In genomic region chr3:31534036-31534435, GRCh38 we compare ENCODE assay signal across 9 cellular contexts. TPM values are rescaled to one million over a fixed set of nuclear protein-coding genes. Genes with fewer than 3 reads are reported as not detected.
A peak's percentile ranks its signal among the peaks of the same experiment; 100 is the strongest.
DNase-seq lines count a peak whose midpoint lies in the region; ATAC-seq, FAIRE-seq and TF ChIP-seq lines count a peak whose summit lies in the region.
"Had no signal": no experiment of that assay in that cellular context is flagged by ENCODE, and none has a peak within 500 bp of the region (broad histone marks: within the 10 kb centered on the region; RNA-seq: fewer than 3 reads in every experiment).

No MANE protein-coding gene starts in this region.

- H3K9me3 ChIP-seq in GM12878 (replicated peaks; ENCODE audit: control insufficient read depth, insufficient read depth, low read length) (no peaks in the 10 kb centered on the region), liver (ENCODE audit: control insufficient read depth in 4 of 4, low read length in 3 of 4) (no peaks in the 10 kb centered on the region), tibial artery (no peaks in the 10 kb centered on the region)

- H4K20me1 ChIP-seq in GM12878 (ENCODE audit: control insufficient read depth, insufficient read depth) = no peaks in the 10 kb centered on the region

- H3K4me1 ChIP-seq in GM12878 (ENCODE audit: control insufficient read depth, insufficient read depth, low read length) (peaks cover 7% of the 10 kb centered on the region; the same call in 1 of the 2 replicates), liver (ENCODE audit: control insufficient read depth in 4 of 4, insufficient read depth in 4 of 4, low read length in 3 of 4) (peaks cover 3 to 28% (median 22%) of the 10 kb centered on the region in 4 donors), tibial artery (peaks cover 0 to 62% (median 34%) of the 10 kb centered on the region in 4 donors)

- H3K4me3 ChIP-seq in GM12878 = peak overlapping the region; percentile 92
- peak overlapping the region; percentile 72 to 95 (median 80) for H3K4me3 ChIP-seq in liver (ENCODE audit: low read depth in 1 of 3, low read length in 3 of 3)
- peak overlapping the region; percentile 79 to 89 for H3K4me3 ChIP-seq in tibial artery

- no TSS peak for BruUV-seq in GM12878 (replicated peaks; lab: Mats Ljungman, UMichigan)

- FAIRE-seq in GM12878 (lab: Jason Lieb, UNC) = peak; percentile 49
- FAIRE-seq: G401.6 had no signal

- CTCF ChIA-PET in GM12878 (lab: Yijun Ruan, JAX) = interaction anchor here (1.2 kb wide), 1 partner anchor 16 kb away, joined by 5 read pairs; no protein-coding TSS in a partner anchor

- POLR2A ChIA-PET in GM12878 (lab: Charles Lee) = interaction anchor here (0.5 to 4.1 kb wide), 8 partner anchors 12 to 306 kb away, joined by 3 to 69 read pairs (median 14); no protein-coding TSS in a partner anchor

- H3K9ac ChIP-seq in GM12878 (ENCODE audit: control insufficient read depth, insufficient read depth, low read length) = peak overlapping the region; percentile 91
- peak overlapping the region; percentile 17 to 98 for H3K9ac ChIP-seq in liver (ENCODE audit: low read depth in 1 of 2, low read length in 2 of 2)

- TF ChIP-seq CTCF in GM12878 (IDR thresholded peaks at IDR 0.05 in 2 of 3, conservative IDR thresholded peaks at IDR 0.05 in 1 of 3; ENCODE audit: control insufficient read depth in 2 of 3, extremely low read depth in 1 of 3, insufficient read depth in 1 of 3, low read depth in 3 of 3, low read length in 3 of 3) = no peak
- no peak for TF ChIP-seq CTCF in liver (IDR thresholded peaks at IDR 0.05; ENCODE audit: low read depth, low read length, missing input control)
- no peak for TF ChIP-seq CTCF in tibial artery (IDR thresholded peaks at IDR 0.05)

- TF ChIP-seq POLR2A in GM12878 (IDR thresholded peaks at IDR 0.05; ENCODE audit: low read depth, low read length) = no peak

- RAD21 ChIA-PET in GM12878 (lab: Charles Lee; ENCODE audit: unreplicated experiment) = interaction anchor here (1.0 to 8.0 kb wide), 7 partner anchors 12 to 307 kb away, joined by 3 to 88 read pairs (median 26); no protein-coding TSS in a partner anchor

- H3K79me2 ChIP-seq in GM12878 (ENCODE audit: control insufficient read depth, insufficient read depth, low read length) = peaks cover 76% of the 10 kb centered on the region

- H3K27ac ChIP-seq in GM12878 (ENCODE audit: control insufficient read depth, insufficient read depth) (peak overlapping the region; percentile 92), liver (ENCODE audit: low read depth in 1 of 2, low read length in 2 of 2) (peak overlapping the region in 1 of 2 donors; percentile 99), tibial artery (peak overlapping the region in 1 of 2 donors; percentile 96)

- H3K36me3 ChIP-seq in GM12878 (ENCODE audit: control insufficient read depth in 2 of 2, insufficient read depth in 2 of 2, low read length in 1 of 2) (no peaks in the 10 kb centered on the region; a peak in 1 of 4 replicates), liver (ENCODE audit: control insufficient read depth in 4 of 4, insufficient read depth in 3 of 4, low read depth in 1 of 4, low read length in 3 of 4) (no peaks in the 10 kb centered on the region), tibial artery (no peaks in the 10 kb centered on the region)

- SMC1A ChIA-PET in GM12878 (lab: Charles Lee; ENCODE audit: uncharacterized antibody, unreplicated experiment) = interaction anchor here (0.9 to 4.3 kb wide), 8 partner anchors 12 to 290 kb away, joined by 3 to 56 read pairs (median 5); no protein-coding TSS in a partner anchor

- no peak overlapping the region for H2AFZ ChIP-seq in GM12878 (ENCODE audit: control insufficient read depth, low read depth, low read length)

- peak; percentile 1 for ATAC-seq in GM12878

- in situ Hi-C loops in GM12878 (cut with MboI) = loop anchor here (10.0 kb wide), 1 partner anchor 289 kb away; no protein-coding TSS in a partner anchor

- no peak for TF ChIP-seq RAD21 in GM12878 (IDR thresholded peaks at IDR 0.05; ENCODE audit: insufficient read depth, low read depth, low read length)
- TF ChIP-seq RAD21 in liver (IDR thresholded peaks at IDR 0.05) = no peak

- no peaks in the 10 kb centered on the region for H3K27me3 ChIP-seq in GM12878 (replicated peaks in 1 of 2; ENCODE audit: control insufficient read depth in 2 of 2, insufficient read depth in 2 of 2, low read length in 1 of 2)
- H3K27me3 ChIP-seq in liver (ENCODE audit: control insufficient read depth in 4 of 4, insufficient read depth in 4 of 4, low read length in 3 of 4) = no peaks in the 10 kb centered on the region
- H3K27me3 ChIP-seq in tibial artery = no peaks in the 10 kb centered on the region

- no peak for TF ChIP-seq EP300 in GM12878 (IDR thresholded peaks at IDR 0.05; ENCODE audit: borderline replicate concordance in 1 of 2, control insufficient read depth in 1 of 2, low read depth in 2 of 2, low read length in 2 of 2)

- under 1% methylated on average over 5 of the region's 5 CpGs for WGBS in GM12878 (ENCODE audit: insufficient coverage, insufficient replicate concordance, low lambda C conversion rate, missing lambda C conversion rate)
- WGBS in liver = 6% methylated on average over 5 of the region's 5 CpGs

- intact Hi-C loops in GM12878 (cut with micrococcal nuclease; ENCODE audit: unreplicated experiment) = loop anchor here (5.0 to 10.0 kb wide), 5 partner anchors 72 to 767 kb away; no protein-coding TSS in a partner anchor
- intact Hi-C loops in tibial artery (cut with DNase I; ENCODE audit: low total_unique reads) = no loop called here

- DNase-seq in NCI-H748 (lab: John Stamatoyannopoulos, UW; ENCODE audit: unreplicated experiment) = peak; percentile 36
- no peak for DNase-seq in NCI-H748 treated with DMSO at 0.1 percent for 48 hours (lab: John Stamatoyannopoulos, UW)
- peak; percentile 21 to 37 for DNase-seq in NCI-H526 (lab: John Stamatoyannopoulos, UW)
- DNase-seq in GM12878 (ENCODE audit: low read depth, low spot score) = peak; percentile 25
- no peak for DNase-seq in tibial artery
- no peak for DNase-seq in NCI-H2107 (lab: John Stamatoyannopoulos, UW)
- no peak for DNase-seq in activated gamma-delta T cell treated with Interleukin-2 at 50 U/mL for 16 hours

- H3K4me2 ChIP-seq in GM12878 (ENCODE audit: control insufficient read depth, insufficient read depth) = peak overlapping the region; percentile 30; the same call in 1 of the 2 replicates

TF ChIP-seq in GM12878, 131 proteins besides CTCF, POLR2A, EP300 and RAD21 (continues in another document):
- TF ChIP-seq TCF3 (IDR thresholded peaks at IDR 0.05; ENCODE audit: borderline replicate concordance, insufficient read depth, low read depth, low read length) (no peak), ZNF24 (IDR thresholded peaks at IDR 0.05) (0 out of 2 replicates have a peak, but pooled peaks have one; percentile 15), STAT3 (IDR thresholded peaks at IDR 0.05; ENCODE audit: low read depth, low read length) (no peak), ESRRA (IDR thresholded peaks at IDR 0.05; ENCODE audit: low read length) (no peak), SUPT20H (IDR thresholded peaks at IDR 0.05; ENCODE audit: borderline replicate concordance, control insufficient read depth, low read depth, low read length) (no peak), HCFC1 (IDR thresholded peaks at IDR 0.05; ENCODE audit: low read length) (no peak), PML (IDR thresholded peaks at IDR 0.05; ENCODE audit: low read length) (0 out of 2 replicates have a peak, but pooled peaks have one; percentile 15)

TF ChIP-seq in liver, 16 proteins besides CTCF, POLR2A, EP300 and RAD21 (continues in another document):
- TF ChIP-seq GABPA (IDR thresholded peaks at IDR 0.05 in 1 of 2, conservative IDR thresholded peaks at IDR 0.05 in 1 of 2) = no peak
- TF ChIP-seq REST (IDR thresholded peaks at IDR 0.05) = no peak
- no peak for TF ChIP-seq JUND (IDR thresholded peaks at IDR 0.05)

RNA-seq across cellular contexts. Expression of gene STT3B, which starts 1.3 kb away (rescaled TPM):
- 279 and 287 TPM in 2 replicates for total RNA-seq in GM12878 (2013; cell fraction: nucleolus; rRNA removed)
- 93.5 and 99.7 TPM in 2 replicates for total RNA-seq in GM12878 (2014; rRNA removed)
- total RNA-seq in GM12878 (2014; rRNA removed; fragmentation: Illumina TruSeq; extraction: Trizol) = 125 and 135 TPM in 2 replicates
- 83.9 and 87.3 TPM in 2 replicates for total RNA-seq in GM12878 (2021)
- 51.0 TPM for polyA plus RNA-seq in GM12878 (2011; ENCODE audit: low read depth)
- polyA plus RNA-seq in GM12878 (2011; rRNA removed) = 208 and 308 TPM in 2 replicates
- 76.6 and 78.3 TPM in 2 replicates for polyA plus RNA-seq in GM12878 (2011; cell fraction: cytosol; rRNA removed)
- 99.2 and 113 TPM in 2 replicates for polyA plus RNA-seq in GM12878 (2011; cell fraction: nucleus; rRNA removed)
- polyA plus RNA-seq in GM12878 (2012) = 73.1 and 105 TPM in 2 replicates
- 80.0 and 89.8 TPM in 2 replicates for polyA plus RNA-seq in GM12878 (2014; fragmentation: Illumina TruSeq; extraction: Trizol)
- polyA plus RNA-seq in GM12878 (2014; fragmentation: Nextera tagmentation; extraction: Ambion mirVana) = 10 to 100 TPM; 19.9 to 29.3 TPM
- polyA plus RNA-seq in GM12878 (2014; rRNA removed) = 55.9 and 71.1 TPM in 2 replicates
- polyA plus RNA-seq in GM12878 (2016; fragmentation: Nextera tagmentation; extraction: Ambion mirVana) = 10 to 100 TPM; 29.9 to 79.2 TPM
- polyA minus RNA-seq in GM12878 (2011; rRNA and poly(A)+ RNA removed) = 213 and 270 TPM in 2 replicates
- polyA minus RNA-seq in GM12878 (2011; cell fraction: cytosol; rRNA and poly(A)+ RNA removed) = 78.4 and 86.4 TPM in 2 replicates
- 110 and 166 TPM in 2 replicates for polyA minus RNA-seq in GM12878 (2011; cell fraction: nucleus; rRNA and poly(A)+ RNA removed)
- 100 to 1,000 TPM; 121 to 128 TPM for total RNA-seq in liver
- polyA plus RNA-seq in liver = 10 to 100 TPM; 23.9 to 50.5 TPM

Comparison
In these comparisons a context has a peak if more than half of its experiments do, and no peak if none do; other contexts are left out.
1. DNase-seq: peak in NCI-H748 (single experiment), NCI-H526 (2 of 2) and GM12878 (single experiment); none in NCI-H748 treated with DMSO at 0.1 percent for 48 hours (single experiment), tibial artery (0 of 2), NCI-H2107 (single experiment) and activated gamma-delta T cell treated with Interleukin-2 at 50 U/mL for 16 hours (single experiment).
2. Peak in every context shown above with its lines, with median percentiles within 50 percentile points of each other: H3K4me3 ChIP-seq.